12 cellular contexts compared by ENCODE assay signal in genomic region chr20:63008541-63009043, GRCh38. TPM values are rescaled to one million over a fixed set of nuclear protein-coding genes. Genes with fewer than 3 reads are reported as not detected.
DNase-seq lines count a peak whose midpoint lies in the region; ATAC-seq and TF ChIP-seq lines count a peak whose summit lies in the region.
"Had no signal": no experiment of that assay in that cellular context is flagged by ENCODE, and none has a peak within 500 bp of the region (broad histone marks: within the 10 kb centered on the region; RNA-seq: fewer than 3 reads in every experiment).

No MANE protein-coding gene starts in this region.

- no peak overlapping the region for H3K9ac ChIP-seq in iPS-15b (ENCODE audit: low read depth, low read length)

- H3K9me3 Mint-ChIP-seq in activated naive CD8-positive, alpha-beta T cell (ENCODE audit: low read depth), result peaks cover 8% of the 10 kb centered on the region
- H3K9me3 Mint-ChIP-seq in activated naive CD8-positive, alpha-beta T cell treated with anti-CD3 and anti-CD28 coated beads for 36 hours, result peaks cover 8% of the 10 kb centered on the region
- H3K9me3 Mint-ChIP-seq in stimulated activated naive CD8-positive, alpha-beta T cell treated with anti-CD3 and anti-CD28 coated beads, Interleukin-15, amount 100 ng/mL, for 72 hours, result peaks cover 10% of the 10 kb centered on the region in 2 donors

- no peak for DNase-seq in activated naive CD8-positive, alpha-beta T cell treated with anti-CD3 and anti-CD28 coated beads for 36 hours
- no peak for DNase-seq in OCI-LY7 (ENCODE audit: low spot score)
- peak in 1 of 2 donors; percentile 28 for DNase-seq in stimulated activated naive CD8-positive, alpha-beta T cell treated with anti-CD3 and anti-CD28 coated beads, Interleukin-15, amount 100 ng/mL, for 72 hours
- DNase-seq in NK-92 treated with Interleukin-12 subunit alpha and Interleukin-12 subunit beta, amount 100 ng/mL, for 24 hours (lab: John Stamatoyannopoulos, UW), result no peak
- DNase-seq in NCI-H82 treated with DMSO at 0.1 percent for 48 hours (lab: John Stamatoyannopoulos, UW; ENCODE audit: unreplicated experiment), result no peak
- no peak for DNase-seq in NCI-H2029 (lab: John Stamatoyannopoulos, UW)

- peaks cover 2% of the 10 kb centered on the region for H3K36me3 Mint-ChIP-seq in activated naive CD8-positive, alpha-beta T cell
- H3K36me3 Mint-ChIP-seq in activated naive CD8-positive, alpha-beta T cell treated with anti-CD3 and anti-CD28 coated beads for 36 hours, result peaks cover 4% of the 10 kb centered on the region

- H3K9me3 ChIP-seq in OCI-LY7 (ENCODE audit: low read length), result peaks cover 11% of the 10 kb centered on the region; the same call in 1 of the 2 replicates
- peaks cover 8% of the 10 kb centered on the region for H3K9me3 ChIP-seq in iPS-15b (ENCODE audit: control insufficient read depth, insufficient read depth, low read length)
- H3K9me3 ChIP-seq: pancreas had no signal

- no peaks in the 10 kb centered on the region for H3K36me3 ChIP-seq in OCI-LY7 (ENCODE audit: insufficient read depth, low read length)
- no peaks in the 10 kb centered on the region for H3K36me3 ChIP-seq in iPS-15b (ENCODE audit: control insufficient read depth, insufficient read depth, low read length)
- H3K36me3 ChIP-seq: pancreas had no signal

- H3K4me3 Mint-ChIP-seq in activated naive CD8-positive, alpha-beta T cell, result peak overlapping the region; percentile 72
- no peak overlapping the region for H3K4me3 Mint-ChIP-seq in activated naive CD8-positive, alpha-beta T cell treated with anti-CD3 and anti-CD28 coated beads for 36 hours
- peak overlapping the region; percentile 17 to 78 for H3K4me3 Mint-ChIP-seq in stimulated activated naive CD8-positive, alpha-beta T cell treated with anti-CD3 and anti-CD28 coated beads, Interleukin-15, amount 100 ng/mL, for 72 hours

- POLR2A ChIA-PET in OCI-LY7 (lab: Charles Lee), result no interaction called here

- CTCF ChIA-PET in OCI-LY7 (lab: Charles Lee; ENCODE audit: unreplicated experiment), result interaction anchor here (1.0 kb wide), 1 partner anchor 30 kb away, joined by 3 read pairs; no protein-coding TSS in a partner anchor

- no peak overlapping the region for H3K27ac Mint-ChIP-seq in activated naive CD8-positive, alpha-beta T cell
- H3K27ac Mint-ChIP-seq in activated naive CD8-positive, alpha-beta T cell treated with anti-CD3 and anti-CD28 coated beads for 36 hours, result no peak overlapping the region
- no peak overlapping the region for H3K27ac Mint-ChIP-seq in stimulated activated naive CD8-positive, alpha-beta T cell treated with anti-CD3 and anti-CD28 coated beads, Interleukin-15, amount 100 ng/mL, for 72 hours

- H3K27ac ChIP-seq in OCI-LY7 (ENCODE audit: low read depth, low read length, poor library complexity, severe bottlenecking), result no peak overlapping the region
- H3K27ac ChIP-seq: pancreas had no signal

- no TSS peak for BruUV-seq in OCI-LY7 (replicated peaks; lab: Mats Ljungman, UMichigan)

- H4K20me1 ChIP-seq in OCI-LY7 (ENCODE audit: insufficient read depth, low read length), result no peaks in the 10 kb centered on the region

- peaks cover 27% of the 10 kb centered on the region for H3K4me1 Mint-ChIP-seq in activated naive CD8-positive, alpha-beta T cell (ENCODE audit: low read depth)
- H3K4me1 Mint-ChIP-seq in activated naive CD8-positive, alpha-beta T cell treated with anti-CD3 and anti-CD28 coated beads for 36 hours, result peaks cover 18% of the 10 kb centered on the region
- peaks cover 50% of the 10 kb centered on the region for H3K4me1 Mint-ChIP-seq in stimulated activated naive CD8-positive, alpha-beta T cell treated with anti-CD3 and anti-CD28 coated beads, Interleukin-15, amount 100 ng/mL, for 72 hours

- H2AFZ ChIP-seq in OCI-LY7 (ENCODE audit: low read length), result no peak overlapping the region

- peaks cover 63% of the 10 kb centered on the region for H3K27me3 ChIP-seq in iPS-15b (ENCODE audit: control insufficient read depth, insufficient read depth, low read length)

- H3K9me2 ChIP-seq in OCI-LY7 (ENCODE audit: insufficient read depth, low read length), result no peaks in the 10 kb centered on the region

- TF ChIP-seq CTCF in OCI-LY7 (conservative IDR thresholded peaks at IDR 0.05; ENCODE audit: low read length), result no peak

- H3K4me1 ChIP-seq in OCI-LY7 (ENCODE audit: insufficient read depth, low read length, poor library complexity, severe bottlenecking) (peaks cover 4% of the 10 kb centered on the region), iPS-15b (ENCODE audit: control insufficient read depth, insufficient read depth, low read length) (peaks cover 8% of the 10 kb centered on the region)
- H3K4me1 ChIP-seq: pancreas had no signal

- intact Hi-C loops in OCI-LY7 (cut with micrococcal nuclease; ENCODE audit: unreplicated experiment), result loop anchor here (1.0 to 10.0 kb wide), 4 partner anchors 36 to 185 kb away; partner anchors contain the start of gene SLC17A9

- H3K27me3 Mint-ChIP-seq in activated naive CD8-positive, alpha-beta T cell, result peaks cover 10% of the 10 kb centered on the region
- H3K27me3 Mint-ChIP-seq in activated naive CD8-positive, alpha-beta T cell treated with anti-CD3 and anti-CD28 coated beads for 36 hours, result peaks cover 54% of the 10 kb centered on the region
- peaks cover 55% of the 10 kb centered on the region for H3K27me3 Mint-ChIP-seq in stimulated activated naive CD8-positive, alpha-beta T cell treated with anti-CD3 and anti-CD28 coated beads, Interleukin-15, amount 100 ng/mL, for 72 hours

- ATAC-seq in stimulated activated naive CD8-positive, alpha-beta T cell treated with anti-CD3 and anti-CD28 coated beads, Interleukin-15, amount 100 ng/mL, for 72 hours, result no peak

- H3K79me2 ChIP-seq in OCI-LY7 (ENCODE audit: insufficient read depth, low read depth, low read length), result no peaks in the 10 kb centered on the region

- peak overlapping the region; percentile 39 for H3K4me2 ChIP-seq in OCI-LY7 (ENCODE audit: low read length)

- H3K4me3 ChIP-seq in OCI-LY7 (ENCODE audit: low read depth, low read length, poor library complexity, severe bottlenecking) (no peak overlapping the region), iPS-15b (ENCODE audit: low read depth, low read length) (peak overlapping the region; percentile 50)

RNA-seq across cellular contexts. Expression of gene BHLHE23, which starts 1.8 kb away (rescaled TPM):
- total RNA-seq in activated naive CD8-positive, alpha-beta T cell treated with anti-CD3 and anti-CD28 coated beads for 36 hours, result not detected
- not detected in 2 replicates for total RNA-seq in OCI-LY7 (2014; rRNA removed; shearing (Covaris generic))
- total RNA-seq in OCI-LY7 (2022), result not detected in 2 replicates
- total RNA-seq: activated CD4-positive, alpha-beta T cell treated with anti-CD3 and anti-CD28 coated beads, Interleukin-2, amount 10 ng/mL, durations not matched to agents 24 days and 14 days; dermis microvascular lymphatic vessel endothelial cell; pancreas; subcutaneous adipose tissue had no signal

RNA-seq across cellular contexts. Expression of gene SLC17A9, which starts 56.1 kb away (rescaled TPM):
- 10 to 100 TPM; 49.7 to 52.1 TPM for total RNA-seq in activated naive CD8-positive, alpha-beta T cell treated with anti-CD3 and anti-CD28 coated beads for 36 hours
- total RNA-seq in OCI-LY7 (2014; rRNA removed; shearing (Covaris generic)), result 1.7 and 2.0 TPM in 2 replicates
- total RNA-seq in OCI-LY7 (2022), result 8.1 and 13.2 TPM in 2 replicates
